ENCODE assay signal across 10 cellular contexts in genomic region chr4:94548571-94548970, GRCh38.
DNase-seq lines count a peak whose midpoint lies in the region; ATAC-seq and TF ChIP-seq lines count a peak whose summit lies in the region.
"Had no signal": no experiment of that assay in that cellular context is flagged by ENCODE, and none has a peak within 500 bp of the region (broad histone marks: within the 10 kb centered on the region; RNA-seq: fewer than 3 reads in every experiment).

No MANE protein-coding gene starts in this region.

- H3K9ac ChIP-seq in SK-N-SH (peak overlapping the region; percentile 12; the same call in 1 of the 2 replicates), trophoblast cell (ENCODE audit: low read length) (no peak overlapping the region)

- TF ChIP-seq RAD21 in SK-N-SH (IDR thresholded peaks at IDR 0.05; ENCODE audit: low read length), result no peak

- H3K4me1 Mint-ChIP-seq in GM23338 (peaks cover 18% of the 10 kb centered on the region; the same call in 2 of the 3 replicates), immature natural killer cell (peaks cover 0 to 2% of the 10 kb centered on the region in 2 donors)
- H3K4me1 Mint-ChIP-seq: activated naive CD4-positive, alpha-beta T cell treated with anti-CD3 and anti-CD28 coated beads, Interleukin-2, amount 10 ng/mL, durations not matched to agents 7 days and 5 days had no signal

- H3K27me3 ChIP-seq in GM23338 (ENCODE audit: insufficient read depth) (no peaks in the 10 kb centered on the region), SK-N-SH (ENCODE audit: insufficient read depth) (no peaks in the 10 kb centered on the region), trophoblast cell (ENCODE audit: insufficient read depth, low read length) (no peaks in the 10 kb centered on the region)

- no peak overlapping the region for H2BK12ac ChIP-seq in trophoblast cell (ENCODE audit: low read length)

- DNase-seq in GM23338 (ENCODE audit: low spot score) (peak; percentile 33), SK-N-SH (no peak), fibroblast of pulmonary artery (ENCODE audit: low read depth) (peak; percentile 96), trophoblast cell (peak in 1 of 2 donors; percentile 62), immature natural killer cell (no peak), NCI-H1694 (lab: John Stamatoyannopoulos, UW) (no peak)
- no peak for DNase-seq in activated CD8-positive, alpha-beta memory T cell treated with anti-CD3 and anti-CD28 coated beads, Interleukin-2, amount 50 U/mL, for 48 hours
- DNase-seq: activated naive CD4-positive, alpha-beta T cell treated with anti-CD3 and anti-CD28 coated beads, Interleukin-2, amount 10 ng/mL, durations not matched to agents 7 days and 5 days; RPMI8226 had no signal

- no peak overlapping the region for H2BK5ac ChIP-seq in trophoblast cell (ENCODE audit: low read depth, low read length, poor library complexity)

- H3K4me3 ChIP-seq in GM23338, result no peak overlapping the region
- H3K4me3 ChIP-seq in SK-N-SH (ENCODE audit: low read depth in 2 of 2, low read length in 1 of 2), result no peak overlapping the region
- H3K4me3 ChIP-seq in fibroblast of pulmonary artery (replicated peaks; ENCODE audit: low read depth, low read length), result no peak overlapping the region
- H3K4me3 ChIP-seq in trophoblast cell (ENCODE audit: low read depth, low read length), result no peak overlapping the region

- H3K4me3 Mint-ChIP-seq in GM23338 (no peak overlapping the region), immature natural killer cell (no peak overlapping the region)
- H3K4me3 Mint-ChIP-seq: activated naive CD4-positive, alpha-beta T cell treated with anti-CD3 and anti-CD28 coated beads, Interleukin-2, amount 10 ng/mL, durations not matched to agents 7 days and 5 days had no signal

- H3K4ac ChIP-seq in trophoblast cell (ENCODE audit: low read depth, low read length), result no peak overlapping the region

- no peak for TF ChIP-seq CTCF in GM23338 (conservative IDR thresholded peaks at IDR 0.05; ENCODE audit: low read depth in 2 of 2)
- no peak for TF ChIP-seq CTCF in SK-N-SH (IDR thresholded peaks at IDR 0.05)
- TF ChIP-seq CTCF in fibroblast of pulmonary artery (IDR thresholded peaks at IDR 0.05; ENCODE audit: low read length, missing control alignments), result no peak

- H3K79me2 ChIP-seq in GM23338 (replicated peaks; ENCODE audit: insufficient read depth), result no peaks in the 10 kb centered on the region; the same call in 1 of the 2 replicates
- H3K79me2 ChIP-seq in SK-N-SH (ENCODE audit: insufficient read depth), result peaks cover 59% of the 10 kb centered on the region
- H3K79me2 ChIP-seq in trophoblast cell (ENCODE audit: control insufficient read depth, insufficient read depth, low read length, poor library complexity), result no peaks in the 10 kb centered on the region

- H4K8ac ChIP-seq in trophoblast cell (ENCODE audit: low read depth, low read length), result no peak overlapping the region

- no peaks in the 10 kb centered on the region for H3K36me3 ChIP-seq in GM23338 (ENCODE audit: insufficient read depth)
- peaks cover 0 to 17% of the 10 kb centered on the region in 2 experiments for H3K36me3 ChIP-seq in SK-N-SH (replicated peaks in 1 of 2; ENCODE audit: control insufficient read depth in 1 of 2, insufficient read depth in 2 of 2, low read length in 1 of 2)
- no peaks in the 10 kb centered on the region for H3K36me3 ChIP-seq in trophoblast cell (ENCODE audit: control insufficient read depth in 1 of 2, insufficient read depth in 2 of 2, low read length in 2 of 2)

- no peak overlapping the region for H4K91ac ChIP-seq in trophoblast cell (ENCODE audit: low read depth, low read length)

- H2AK5ac ChIP-seq in trophoblast cell (ENCODE audit: low read length), result no peak overlapping the region

- H4K20me1 ChIP-seq in GM23338 (replicated peaks; ENCODE audit: insufficient read depth) (no peaks in the 10 kb centered on the region), SK-N-SH (ENCODE audit: insufficient read depth) (no peaks in the 10 kb centered on the region)

- CTCF ChIA-PET in SK-N-SH (lab: Yijun Ruan, JAX), result no interaction called here

- peak in 1 of 2 experiments; percentile 58; a peak in 2 of 4 replicates for TF ChIP-seq EP300 in SK-N-SH (IDR thresholded peaks at IDR 0.05; ENCODE audit: borderline replicate concordance in 1 of 2, low read depth in 1 of 2, low read length in 1 of 2)

- POLR2A ChIA-PET in SK-N-SH (lab: Yijun Ruan, JAX), result no interaction called here

- H3K18ac ChIP-seq in trophoblast cell (ENCODE audit: low read length), result no peak overlapping the region

- peaks cover 2% of the 10 kb centered on the region for H3K79me1 ChIP-seq in trophoblast cell (ENCODE audit: low read length)

- no peaks in the 10 kb centered on the region for H3K9me2 ChIP-seq in GM23338 (ENCODE audit: insufficient read depth)
- no peaks in the 10 kb centered on the region for H3K9me2 ChIP-seq in SK-N-SH

- no peak overlapping the region for H3K23ac ChIP-seq in trophoblast cell (ENCODE audit: low read length)

- H3K27ac Mint-ChIP-seq in GM23338 (no peak overlapping the region), immature natural killer cell (no peak overlapping the region)
- H3K27ac Mint-ChIP-seq: activated naive CD4-positive, alpha-beta T cell treated with anti-CD3 and anti-CD28 coated beads, Interleukin-2, amount 10 ng/mL, durations not matched to agents 7 days and 5 days had no signal

- H3K9me3 Mint-ChIP-seq in GM23338 (no peaks in the 10 kb centered on the region), immature natural killer cell (no peaks in the 10 kb centered on the region)
- H3K9me3 Mint-ChIP-seq: activated naive CD4-positive, alpha-beta T cell treated with anti-CD3 and anti-CD28 coated beads, Interleukin-2, amount 10 ng/mL, durations not matched to agents 7 days and 5 days had no signal

- H2BK120ac ChIP-seq in trophoblast cell (ENCODE audit: insufficient read depth, low read length, poor library complexity), result no peak overlapping the region

- H3K27me3 Mint-ChIP-seq in GM23338 (ENCODE audit: insufficient read depth, low read depth, poor library complexity), result peaks cover 2% of the 10 kb centered on the region
- H3K27me3 Mint-ChIP-seq in immature natural killer cell (ENCODE audit: low read depth in 3 of 3), result no peaks in the 10 kb centered on the region
- H3K27me3 Mint-ChIP-seq: activated naive CD4-positive, alpha-beta T cell treated with anti-CD3 and anti-CD28 coated beads, Interleukin-2, amount 10 ng/mL, durations not matched to agents 7 days and 5 days had no signal

- H4K12ac ChIP-seq in trophoblast cell (ENCODE audit: low read depth, low read length), result no peak overlapping the region

- no peaks in the 10 kb centered on the region for H3K9me3 ChIP-seq in SK-N-SH
- no peaks in the 10 kb centered on the region for H3K9me3 ChIP-seq in trophoblast cell (ENCODE audit: insufficient read depth, low read depth, low read length)

- no peak overlapping the region for H2AFZ ChIP-seq in GM23338
- H2AFZ ChIP-seq in SK-N-SH (ENCODE audit: low read depth), result no peak overlapping the region; the same call in 1 of the 2 replicates
- H2AFZ ChIP-seq in trophoblast cell (ENCODE audit: insufficient read depth, low read length, poor library complexity), result no peak overlapping the region

- H3K4me2 ChIP-seq in GM23338, result no peak overlapping the region
- peak overlapping the region; percentile 32 for H3K4me2 ChIP-seq in SK-N-SH
- H3K4me2 ChIP-seq in trophoblast cell (ENCODE audit: low read length), result no peak overlapping the region

- no peak overlapping the region for H3K27ac ChIP-seq in GM23338 (ENCODE audit: low read depth)
- H3K27ac ChIP-seq in SK-N-SH (ENCODE audit: low read depth in 2 of 2, low read length in 1 of 2), result peak overlapping the region; percentile 62 to 71; a peak in 3 of 4 replicates
- peak overlapping the region; percentile 10 for H3K27ac ChIP-seq in trophoblast cell (ENCODE audit: low read depth, low read length)

- H3K36me3 Mint-ChIP-seq in GM23338 (ENCODE audit: low read depth), result peaks cover 5% of the 10 kb centered on the region; the same call in 2 of the 3 replicates
- H3K36me3 Mint-ChIP-seq in immature natural killer cell, result peaks cover under 1 to 8% (median 5%) of the 10 kb centered on the region in 3 donors
- H3K36me3 Mint-ChIP-seq: activated naive CD4-positive, alpha-beta T cell treated with anti-CD3 and anti-CD28 coated beads, Interleukin-2, amount 10 ng/mL, durations not matched to agents 7 days and 5 days had no signal

- H3K14ac ChIP-seq in trophoblast cell (ENCODE audit: low read length), result no peak overlapping the region

- peaks cover 30% of the 10 kb centered on the region for H3K4me1 ChIP-seq in GM23338 (ENCODE audit: insufficient read depth)
- H3K4me1 ChIP-seq in SK-N-SH (ENCODE audit: control insufficient read depth in 1 of 2, insufficient read depth in 2 of 2, low read depth in 1 of 2, low read length in 1 of 2), result peaks cover 0 to 27% of the 10 kb centered on the region in 2 experiments; a peak in 3 of 4 replicates
- peaks cover 0 to 7% of the 10 kb centered on the region in 2 experiments for H3K4me1 ChIP-seq in trophoblast cell (ENCODE audit: control insufficient read depth in 1 of 2, insufficient read depth in 2 of 2, low read length in 2 of 2)

- WGBS in SK-N-SH (ENCODE audit: low lambda C conversion rate), result 10% methylated on average over 1 of the region's 1 CpG
- WGBS in trophoblast cell (ENCODE audit: extremely low coverage, insufficient coverage, insufficient read length), result no CpG with 5 or more reads among the region's 1 CpG

- H3F3A ChIP-seq in GM23338 (replicated peaks; ENCODE audit: low read depth), result no peaks in the 10 kb centered on the region
- H3F3A ChIP-seq in SK-N-SH (replicated peaks; ENCODE audit: insufficient read depth), result peaks cover 49% of the 10 kb centered on the region

- peak; percentile 58 for ATAC-seq in GM23338
- no peak for ATAC-seq in HG03342 (IDR thresholded peaks at IDR 0.05; ENCODE audit: unreplicated experiment)

TF ChIP-seq in GM23338, 12 proteins besides CTCF, POLR2A, EP300 and RAD21 (continues in another document):
- no peak for TF ChIP-seq EZH2 (IDR thresholded peaks at IDR 0.05; ENCODE audit: low read depth, unreplicated experiment)
- no peak for TF ChIP-seq ZNF331 (CRISPR knock-in tag; IDR thresholded peaks at IDR 0.05; ENCODE audit: low read depth)
- no peak for TF ChIP-seq STAT1 (IDR thresholded peaks at IDR 0.05; ENCODE audit: unreplicated experiment)

TF ChIP-seq in SK-N-SH, 30 proteins besides CTCF, POLR2A, EP300 and RAD21 (continues in another document):
- TF ChIP-seq MXI1 (IDR thresholded peaks at IDR 0.05; ENCODE audit: low read depth, low read length), result no peak
- no peak for TF ChIP-seq POLR2AphosphoS5 (IDR thresholded peaks at IDR 0.05; ENCODE audit: low read depth, low read length)
- peak; percentile 24; the same call in 1 of the 2 replicates for TF ChIP-seq MEF2A (IDR thresholded peaks at IDR 0.05; ENCODE audit: borderline replicate concordance, low read depth)
- no peak for TF ChIP-seq CHD2 (IDR thresholded peaks at IDR 0.05; ENCODE audit: low read length, partially characterized antibody)
- no peak for TF ChIP-seq GABPA (IDR thresholded peaks at IDR 0.05; ENCODE audit: low read depth)
- no peak for TF ChIP-seq FOXM1 (IDR thresholded peaks at IDR 0.05; ENCODE audit: low read depth)
- TF ChIP-seq YY1 (IDR thresholded peaks at IDR 0.05; ENCODE audit: low read depth), result no peak

Comparison
In these comparisons a context has a peak if more than half of its experiments do, and no peak if none do; other contexts are left out.
1. DNase-seq: peak in GM23338 (single experiment) and fibroblast of pulmonary artery (single experiment); none in SK-N-SH (single experiment), activated CD8-positive, alpha-beta memory T cell treated with anti-CD3 and anti-CD28 coated beads, Interleukin-2, amount 50 U/mL, for 48 hours (single experiment), immature natural killer cell (0 of 3) and NCI-H1694 (single experiment).